ENCODE assay signal across 19 cellular contexts in genomic region chr15:72786946-72787345, GRCh38. TPM values are rescaled to one million over a fixed set of nuclear protein-coding genes. Genes with fewer than 3 reads are reported as not detected.
DNase-seq lines count a peak whose midpoint lies in the region; ATAC-seq and TF ChIP-seq lines count a peak whose summit lies in the region.
"Had no signal": no experiment of that assay in that cellular context is flagged by ENCODE, and none has a peak within 500 bp of the region (broad histone marks: within the 10 kb centered on the region; RNA-seq: fewer than 3 reads in every experiment).

No MANE protein-coding gene starts in this region.

- no peaks in the 10 kb centered on the region for H3K9me3 Mint-ChIP-seq in CD4-positive, alpha-beta T cell
- H3K9me3 Mint-ChIP-seq in activated T-helper 2 cell treated with anti-CD3 and anti-CD28 coated beads, Interferon-gamma antibody, Interleukin-2, Interleukin-4, amounts not matched to agents 10 μg/mL and 5 μg/mL and 100 μg/mL, durations not matched to agents 14 hours and 24 hours and 36 hours: no peaks in the 10 kb centered on the region
- H3K9me3 Mint-ChIP-seq in CD14-positive monocyte: no peaks in the 10 kb centered on the region
- H3K9me3 Mint-ChIP-seq: activated naive CD4-positive, alpha-beta T cell treated with anti-CD3 and anti-CD28 coated beads for 36 hours had no signal

- no peak overlapping the region for H3K4me3 Mint-ChIP-seq in CD4-positive, alpha-beta T cell
- H3K4me3 Mint-ChIP-seq in activated T-helper 2 cell treated with anti-CD3 and anti-CD28 coated beads, Interferon-gamma antibody, Interleukin-2, Interleukin-4, amounts not matched to agents 10 μg/mL and 5 μg/mL and 100 μg/mL, durations not matched to agents 14 hours and 24 hours and 36 hours (ENCODE audit: low read depth): peak overlapping the region; percentile 7
- H3K4me3 Mint-ChIP-seq in CD14-positive monocyte: no peak overlapping the region
- H3K4me3 Mint-ChIP-seq: activated naive CD4-positive, alpha-beta T cell treated with anti-CD3 and anti-CD28 coated beads for 36 hours had no signal

- peaks cover 23% of the 10 kb centered on the region for H3K4me1 Mint-ChIP-seq in CD4-positive, alpha-beta T cell (ENCODE audit: low read depth)
- peaks cover 46% of the 10 kb centered on the region for H3K4me1 Mint-ChIP-seq in activated T-helper 2 cell treated with anti-CD3 and anti-CD28 coated beads, Interferon-gamma antibody, Interleukin-2, Interleukin-4, amounts not matched to agents 10 μg/mL and 5 μg/mL and 100 μg/mL, durations not matched to agents 14 hours and 24 hours and 36 hours (ENCODE audit: low read depth)
- H3K4me1 Mint-ChIP-seq in CD14-positive monocyte: peaks cover 19% of the 10 kb centered on the region

- H3K36me3 Mint-ChIP-seq in CD4-positive, alpha-beta T cell (ENCODE audit: low read depth): peaks cover 16% of the 10 kb centered on the region
- H3K36me3 Mint-ChIP-seq in activated T-helper 2 cell treated with anti-CD3 and anti-CD28 coated beads, Interferon-gamma antibody, Interleukin-2, Interleukin-4, amounts not matched to agents 10 μg/mL and 5 μg/mL and 100 μg/mL, durations not matched to agents 14 hours and 24 hours and 36 hours (ENCODE audit: low read depth): peaks cover under 1% of the 10 kb centered on the region
- peaks cover under 1% of the 10 kb centered on the region in 2 donors for H3K36me3 Mint-ChIP-seq in CD14-positive monocyte

- intact Hi-C loops in CD4-positive, alpha-beta T cell (cut with DNase I, micrococcal nuclease): loop anchor here in 1 of 2 experiments (2.0 to 10.0 kb wide), 2 partner anchors 192 to 294 kb away; no protein-coding TSS in a partner anchor
- intact Hi-C loops in activated T-helper 2 cell treated with anti-CD3 and anti-CD28 coated beads, Interferon-gamma antibody, Interleukin-2, Interleukin-4, amounts not matched to agents 10 μg/mL and 5 μg/mL and 100 μg/mL, durations not matched to agents 14 hours and 24 hours and 36 hours (cut with micrococcal nuclease): loop anchor here (10.0 kb wide), 3 partner anchors 102 to 562 kb away; partner anchors contain the start of genes BBS4 and HIGD2B
- intact Hi-C loops in posterior vena cava (cut with DNase I) (no loop called here), CD14-positive monocyte (cut with micrococcal nuclease) (loop anchor here (10.0 kb wide), 2 partner anchors 312 to 462 kb away; partner anchors contain the start of genes ARIH1 (in 2 of the 2) and CELF6 (in 1 of the 2))

- DNase-seq in CD4-positive, alpha-beta T cell: no peak
- no peak for DNase-seq in activated T-helper 2 cell treated with anti-CD3 and anti-CD28 coated beads, Interferon-gamma antibody, Interleukin-2, Interleukin-4, amounts not matched to agents 10 μg/mL and 5 μg/mL and 100 μg/mL, durations not matched to agents 14 hours and 24 hours and 36 hours (ENCODE audit: low spot score)
- DNase-seq in medulla oblongata (ENCODE audit: extremely low spot score): peak; percentile 49
- DNase-seq in posterior vena cava (ENCODE audit: low spot score): no peak
- no peak for DNase-seq in CD14-positive monocyte (ENCODE audit: low spot score)
- DNase-seq: activated naive CD4-positive, alpha-beta T cell treated with anti-CD3 and anti-CD28 coated beads for 36 hours; dermis blood vessel endothelial cell; Karpas-422; left ventricle myocardium inferior; NCI-H1105; NCI-H526 treated with DMSO at 0.1 percent for 48 hours; ovary; sigmoid colon; stimulated activated CD4-positive, alpha-beta T cell treated with anti-CD3 and anti-CD28 coated beads, Interleukin-2, amount 100 ng/mL, for 24 hours had no signal

- H3K27me3 Mint-ChIP-seq in CD4-positive, alpha-beta T cell: no peaks in the 10 kb centered on the region
- no peaks in the 10 kb centered on the region for H3K27me3 Mint-ChIP-seq in activated T-helper 2 cell treated with anti-CD3 and anti-CD28 coated beads, Interferon-gamma antibody, Interleukin-2, Interleukin-4, amounts not matched to agents 10 μg/mL and 5 μg/mL and 100 μg/mL, durations not matched to agents 14 hours and 24 hours and 36 hours (ENCODE audit: low read depth)
- H3K27me3 Mint-ChIP-seq in CD14-positive monocyte (ENCODE audit: low read depth in 3 of 3): peaks cover 0 to 5% (median 0%) of the 10 kb centered on the region in 3 donors

- no peak for ATAC-seq in CD4-positive, alpha-beta T cell (ENCODE audit: poor library complexity)
- no peak for ATAC-seq in GM21723 (IDR thresholded peaks at IDR 0.05; ENCODE audit: unreplicated experiment)
- ATAC-seq: esophagus mucosa had no signal

- POLR2A ChIA-PET in CD4-positive, alpha-beta T cell (lab: Charles Lee): no interaction called here

- H3K27me3 ChIP-seq in CD4-positive, alpha-beta T cell (ENCODE audit: control insufficient read depth, insufficient read depth, low read length): no peaks in the 10 kb centered on the region
- H3K27me3 ChIP-seq: ovary, sigmoid colon had no signal

- CTCF ChIA-PET in CD4-positive, alpha-beta T cell (lab: Charles Lee): no interaction called here

- peak overlapping the region; percentile 50 for H3K27ac Mint-ChIP-seq in CD4-positive, alpha-beta T cell
- H3K27ac Mint-ChIP-seq in activated T-helper 2 cell treated with anti-CD3 and anti-CD28 coated beads, Interferon-gamma antibody, Interleukin-2, Interleukin-4, amounts not matched to agents 10 μg/mL and 5 μg/mL and 100 μg/mL, durations not matched to agents 14 hours and 24 hours and 36 hours: peak overlapping the region; percentile 18
- no peak overlapping the region for H3K27ac Mint-ChIP-seq in CD14-positive monocyte
- H3K27ac Mint-ChIP-seq: activated naive CD4-positive, alpha-beta T cell treated with anti-CD3 and anti-CD28 coated beads for 36 hours had no signal

- H3K27ac ChIP-seq in CD4-positive, alpha-beta T cell (ENCODE audit: low read depth, low read length): no peak overlapping the region
- H3K27ac ChIP-seq: left ventricle myocardium inferior, ovary, VCaP had no signal

- TF ChIP-seq CTCF in CD4-positive, alpha-beta T cell (IDR thresholded peaks at IDR 0.05): no peak
- no peak for TF ChIP-seq CTCF in CD14-positive monocyte (IDR thresholded peaks at IDR 0.05)

- H3K9me3 ChIP-seq in CD4-positive, alpha-beta T cell (ENCODE audit: control insufficient read depth, low read length): no peaks in the 10 kb centered on the region
- H3K9me3 ChIP-seq: HAP-1, left ventricle myocardium inferior, ovary, sigmoid colon had no signal

- TF ChIP-seq POLR2A in GM19099 (IDR thresholded peaks at IDR 0.05; ENCODE audit: extremely low read depth, insufficient read length, low read depth): peak; percentile 23

RNA-seq across cellular contexts. Expression of gene ADPGK, which starts 3.4 kb away (rescaled TPM):
- total RNA-seq in CD4-positive, alpha-beta T cell: 10 to 100 TPM; 88.8 to 92.5 TPM
- total RNA-seq in activated T-helper 2 cell treated with anti-CD3 and anti-CD28 coated beads, Interferon-gamma antibody, Interleukin-2, Interleukin-4, amounts not matched to agents 10 μg/mL and 5 μg/mL and 100 μg/mL, durations not matched to agents 14 hours and 24 hours and 36 hours: 84.1 and 95.0 TPM in 2 replicates
- total RNA-seq in posterior vena cava: 10 to 100 TPM; 29.8 to 36.4 TPM
- 100 to 1,000 TPM; 138 to 152 TPM for polyA plus RNA-seq in CD14-positive monocyte

Comparison
In these comparisons a context has a peak if more than half of its experiments do, and no peak if none do; other contexts are left out.
1. H3K27ac Mint-ChIP-seq: peak in CD4-positive, alpha-beta T cell (single experiment) and activated T-helper 2 cell treated with anti-CD3 and anti-CD28 coated beads, Interferon-gamma antibody, Interleukin-2, Interleukin-4, amounts not matched to agents 10 μg/mL and 5 μg/mL and 100 μg/mL, durations not matched to agents 14 hours and 24 hours and 36 hours (single experiment); none in CD14-positive monocyte (0 of 7).
2. intact Hi-C loops: an anchor here in activated T-helper 2 cell treated with anti-CD3 and anti-CD28 coated beads, Interferon-gamma antibody, Interleukin-2, Interleukin-4, amounts not matched to agents 10 μg/mL and 5 μg/mL and 100 μg/mL, durations not matched to agents 14 hours and 24 hours and 36 hours (10.0 kb wide) and CD14-positive monocyte (10.0 kb wide); none called in posterior vena cava.